ENCODE assay signal across 8 cellular contexts in the genomic region with DNA sequence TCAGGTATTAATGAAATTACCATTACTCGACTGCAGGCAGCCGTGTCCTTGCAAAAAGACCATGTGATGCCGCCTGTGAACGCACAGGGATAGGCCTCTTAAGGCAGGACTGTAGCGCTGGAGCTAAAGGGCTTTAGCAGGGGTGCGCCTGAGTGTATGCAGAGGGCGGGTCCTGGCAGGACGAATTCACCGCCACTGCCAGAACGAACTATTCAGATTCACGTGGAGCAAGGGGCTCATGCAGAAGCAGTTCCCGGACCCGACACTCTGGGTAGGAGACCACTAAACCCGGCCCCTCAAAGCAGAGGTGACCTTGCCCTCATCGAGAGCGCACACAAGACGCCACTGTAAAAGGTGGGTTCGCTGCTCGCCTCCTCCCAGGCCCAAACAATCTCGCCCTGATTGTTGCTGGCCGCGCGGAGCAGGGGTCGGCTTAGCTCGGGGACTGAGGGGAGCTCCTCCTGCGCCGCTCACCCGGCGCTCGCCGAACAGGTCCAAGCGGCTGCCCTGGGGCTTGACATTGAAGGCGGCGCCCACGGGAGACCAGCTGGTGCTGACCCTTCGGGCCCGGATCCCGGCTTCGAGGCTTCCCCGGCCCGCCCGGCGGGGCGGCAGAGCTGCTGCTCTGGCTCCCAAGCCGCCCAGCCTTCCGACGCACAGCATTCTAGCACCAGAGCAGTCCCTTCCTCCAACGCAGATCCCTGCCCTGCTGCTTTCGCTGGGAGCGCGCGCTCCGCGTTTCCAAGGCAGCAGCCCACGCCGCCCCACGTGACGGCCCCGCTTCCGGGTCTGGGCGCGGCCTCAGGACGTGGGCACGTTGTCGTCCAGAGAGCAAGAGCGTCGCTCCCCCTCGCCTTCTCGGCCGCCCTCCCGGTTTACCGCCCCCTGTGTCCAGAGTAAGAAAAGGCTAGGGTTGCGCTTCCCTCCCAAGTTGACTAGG. TPM values are rescaled to one million over a fixed set of nuclear protein-coding genes. Genes with fewer than 3 reads are reported as not detected.
A peak's percentile ranks its signal among the peaks of the same experiment; 100 is the strongest.
DNase-seq lines count a peak whose midpoint lies in the region; ATAC-seq and TF ChIP-seq lines count a peak whose summit lies in the region.

A gene (minus strand): TSS at position 743 of the 940 bp plus-strand sequence. CDS start 80 bp downstream, at position 663.

- peak within 1 kb of the TSS; percentile 81 for H3K4me3 ChIP-seq in BLaER1
- peak within 1 kb of the TSS; percentile 88 for H3K4me3 ChIP-seq in coronary artery

- DNase-seq in NCI-H524 (lab: John Stamatoyannopoulos, UW): peak; percentile 99
- peak; percentile 97 for DNase-seq in activated CD4-positive, alpha-beta T cell treated with anti-CD3 and anti-CD28 coated beads, Interleukin-2, amount 10 ng/mL, durations not matched to agents 24 days and 14 days
- DNase-seq in coronary artery (ENCODE audit: low spot score): peak; percentile 96
- peak; percentile 92 to 93 for DNase-seq in left colon
- DNase-seq in stimulated activated CD4-positive, alpha-beta T cell treated with anti-CD3 and anti-CD28 coated beads, Interleukin-1b, Interleukin-23, amount 100 ng/mL, for 48 hours: peak; percentile 90

- H3K36me3 ChIP-seq in BLaER1: peaks cover 8% of the 10 kb centered on the region; the same call in 1 of the 2 replicates

- H3K27ac Mint-ChIP-seq in activated CD4-positive, alpha-beta T cell treated with anti-CD3 and anti-CD28 coated beads, Interleukin-2, amount 10 ng/mL, durations not matched to agents 24 days and 14 days: peak within 1 kb of the TSS; percentile 82

- no peaks in the 10 kb centered on the region for H3K9me3 Mint-ChIP-seq in activated CD4-positive, alpha-beta T cell treated with anti-CD3 and anti-CD28 coated beads, Interleukin-2, amount 10 ng/mL, durations not matched to agents 24 days and 14 days

- no peak within 1 kb of the TSS for H3K27ac ChIP-seq in BLaER1
- peak within 1 kb of the TSS; percentile 78 to 87 for H3K27ac ChIP-seq in coronary artery

- H3K27me3 ChIP-seq in BLaER1: no peaks in the 10 kb centered on the region

- peaks cover 3% of the 10 kb centered on the region for H3K36me3 Mint-ChIP-seq in activated CD4-positive, alpha-beta T cell treated with anti-CD3 and anti-CD28 coated beads, Interleukin-2, amount 10 ng/mL, durations not matched to agents 24 days and 14 days (ENCODE audit: low read depth)

- H4K20me1 ChIP-seq in BLaER1: no peaks in the 10 kb centered on the region

- H3K9me3 ChIP-seq in BLaER1: no peaks in the 10 kb centered on the region

- H3K4me1 ChIP-seq in BLaER1: peaks cover 21% of the 10 kb centered on the region

- TF ChIP-seq CTCF in coronary artery (IDR thresholded peaks at IDR 0.05): peak; percentile 59

- peak within 1 kb of the TSS; percentile 92 for H3K4me2 ChIP-seq in BLaER1

- TF ChIP-seq POLR2A in GM19193 (IDR thresholded peaks at IDR 0.05; ENCODE audit: extremely low read depth, insufficient read depth, insufficient read length): peak; percentile 66

- H3K4me3 Mint-ChIP-seq in activated CD4-positive, alpha-beta T cell treated with anti-CD3 and anti-CD28 coated beads, Interleukin-2, amount 10 ng/mL, durations not matched to agents 24 days and 14 days: peak within 1 kb of the TSS; percentile 88

- intact Hi-C loops in activated CD4-positive, alpha-beta T cell treated with anti-CD3 and anti-CD28 coated beads, Interleukin-2, amount 10 ng/mL, durations not matched to agents 24 days and 14 days (cut with micrococcal nuclease): loop anchor here (2.0 to 10.0 kb wide), 4 partner anchors 94 to 512 kb away; no protein-coding TSS in a partner anchor
- intact Hi-C loops in left colon (cut with DNase I, micrococcal nuclease): no loop called here

- H3K4me1 Mint-ChIP-seq in activated CD4-positive, alpha-beta T cell treated with anti-CD3 and anti-CD28 coated beads, Interleukin-2, amount 10 ng/mL, durations not matched to agents 24 days and 14 days: peaks cover 22% of the 10 kb centered on the region

- peak within 1 kb of the TSS; percentile 72 for H3K9ac ChIP-seq in BLaER1

- peak; percentile 93 for ATAC-seq in HG03439 (IDR thresholded peaks at IDR 0.05; ENCODE audit: unreplicated experiment)
- ATAC-seq in left colon: peak; percentile 96

- no peaks in the 10 kb centered on the region for H3K27me3 Mint-ChIP-seq in activated CD4-positive, alpha-beta T cell treated with anti-CD3 and anti-CD28 coated beads, Interleukin-2, amount 10 ng/mL, durations not matched to agents 24 days and 14 days

RNA-seq across cellular contexts. Expression of the gene that starts here (rescaled TPM):
- total RNA-seq in activated CD4-positive, alpha-beta T cell treated with anti-CD3 and anti-CD28 coated beads, Interleukin-2, amount 10 ng/mL, durations not matched to agents 24 days and 14 days: 10.4 and 10.9 TPM in 2 replicates
- 10 to 100 TPM; 24.2 to 30.4 TPM for total RNA-seq in left colon
